ENCODE assay signal across 30 cellular contexts in the genomic region with DNA sequence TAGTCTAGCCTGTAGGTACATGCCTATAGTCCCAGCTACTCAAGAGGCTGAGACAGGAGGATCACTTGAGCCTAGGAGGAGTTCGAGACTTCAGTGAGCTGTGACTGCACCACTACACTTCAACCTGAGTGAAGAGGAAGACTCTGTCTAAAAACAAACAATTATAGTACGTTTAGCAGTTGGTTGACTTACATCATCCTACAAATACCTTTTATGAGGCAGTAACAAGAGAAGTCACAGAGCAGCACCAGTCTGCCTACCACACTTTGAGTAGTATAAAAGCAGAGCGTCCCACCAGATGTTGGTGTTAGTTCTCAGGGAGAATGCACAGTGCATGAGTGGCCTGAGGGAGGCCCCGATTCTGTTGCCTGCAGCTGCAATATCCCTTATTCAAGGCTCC. TPM values are rescaled to one million over a fixed set of nuclear protein-coding genes. Genes with fewer than 3 reads are reported as not detected.
DNase-seq lines count a peak whose midpoint lies in the region; ATAC-seq and TF ChIP-seq lines count a peak whose summit lies in the region.
"Had no signal": no experiment of that assay in that cellular context is flagged by ENCODE, and none has a peak within 500 bp of the region (broad histone marks: within the 10 kb centered on the region; RNA-seq: fewer than 3 reads in every experiment).

No MANE protein-coding gene starts in this region.

- H3K36me3 Mint-ChIP-seq in immature natural killer cell = peaks cover 16 to 20% (median 18%) of the 10 kb centered on the region in 3 donors

- H3K9me3 ChIP-seq in mucosa of descending colon (peaks cover 9% of the 10 kb centered on the region), vagina (no peaks in the 10 kb centered on the region)
- H3K9me3 ChIP-seq: neutrophil had no signal

- no peak overlapping the region for H3K4me3 Mint-ChIP-seq in immature natural killer cell
- H3K4me3 Mint-ChIP-seq: activated naive CD8-positive, alpha-beta T cell treated with anti-CD3 and anti-CD28 coated beads, Interleukin-2, amount 50 U/mL, for 24 hours; stimulated activated naive B cell treated with anti-CD40 and anti-IgM and Interleukin-4, amounts not matched to agents 10 μg/mL and 1 μg/mL and 100 μg/mL, for 72 hours; T-helper 2 cell treated with Interferon-gamma antibody and Interleukin-4, amounts not matched to agents 5 μg/mL and 100 μg/mL, for 36 hours had no signal

- H3K27ac Mint-ChIP-seq in immature natural killer cell = peak overlapping the region in 1 of 6 donors; percentile 40
- H3K27ac Mint-ChIP-seq: activated naive CD8-positive, alpha-beta T cell treated with anti-CD3 and anti-CD28 coated beads, Interleukin-2, amount 50 U/mL, for 24 hours; stimulated activated naive B cell treated with anti-CD40 and anti-IgM and Interleukin-4, amounts not matched to agents 10 μg/mL and 1 μg/mL and 100 μg/mL, for 72 hours; T-helper 2 cell treated with Interferon-gamma antibody and Interleukin-4, amounts not matched to agents 5 μg/mL and 100 μg/mL, for 36 hours had no signal

- H3K27me3 ChIP-seq in vagina = no peaks in the 10 kb centered on the region
- H3K27me3 ChIP-seq: dorsolateral prefrontal cortex, neutrophil, sigmoid colon had no signal

- peaks cover 56 to 84% of the 10 kb centered on the region in 2 donors for H3K4me1 Mint-ChIP-seq in immature natural killer cell

- DNase-seq in DMS79 treated with DMSO at 0.1 percent for 48 hours (lab: John Stamatoyannopoulos, UW) (peak; percentile 96), NCI-H2029 (lab: John Stamatoyannopoulos, UW) (peak; percentile 62), NCI-H510A treated with DMSO at 0.1 percent for 48 hours (lab: John Stamatoyannopoulos, UW) (peak; percentile 81), mucosa of descending colon (no peak), NOMO-1 treated with DMSO at 0.1 percent for 48 hours (lab: John Stamatoyannopoulos, UW; ENCODE audit: unreplicated experiment) (no peak), immature natural killer cell (no peak), vagina (ENCODE audit: extremely low spot score in 2 of 2) (no peak)
- DNase-seq: activated CD4-positive, alpha-beta T cell treated with anti-CD3 and anti-CD28 coated beads for 48 hours; activated CD8-positive, alpha-beta memory T cell treated with anti-CD3 and anti-CD28 coated beads for 24 hours; activated gamma-delta T cell treated with Interleukin-2 at 50 U/mL for 16 hours; activated naive CD8-positive, alpha-beta T cell treated with anti-CD3 and anti-CD28 coated beads, Interleukin-2, amount 50 U/mL, for 24 hours; activated T-cell treated with anti-CD3 and anti-CD28 coated beads, Interleukin-2, amount 50 U/mL, for 1 hour; CD4-positive, CD25-positive, alpha-beta regulatory T cell; central memory CD4-positive, alpha-beta T cell; dorsolateral prefrontal cortex; GF-D8; hypothalamus; naive B cell; NCI-H1436 treated with DMSO at 0.1 percent for 48 hours; NCI-H446 treated with DMSO at 0.1 percent for 48 hours; OCI-M1; sigmoid colon; stimulated activated CD4-positive, alpha-beta T cell treated with anti-CD3 and anti-CD28 coated beads, Interleukin-4, amount 100 ng/mL, for 4 hours; stimulated activated naive B cell treated with anti-CD40 and anti-IgM and Interleukin-4, amounts not matched to agents 10 μg/mL and 1 μg/mL and 100 μg/mL, for 72 hours had no signal

- H3K4me3 ChIP-seq in mucosa of descending colon (no peak overlapping the region), vagina (no peak overlapping the region)
- H3K4me3 ChIP-seq: dorsolateral prefrontal cortex, sigmoid colon had no signal

- peaks cover 7% of the 10 kb centered on the region for H3K4me1 ChIP-seq in mucosa of descending colon (ENCODE audit: low read depth)
- H3K4me1 ChIP-seq in vagina = peaks cover 47% of the 10 kb centered on the region

- ATAC-seq in mucosa of descending colon = peak; percentile 46
- ATAC-seq: activated naive CD8-positive, alpha-beta T cell treated with anti-CD3 and anti-CD28 coated beads, Interleukin-2, amount 50 U/mL, for 24 hours; left lobe of liver; Right ventricle myocardium inferior; SK-N-SH treated with all-trans-retinoic acid at 6 μM for 48 hours; stimulated activated naive B cell treated with anti-CD40 and anti-IgM and Interleukin-4, amounts not matched to agents 10 μg/mL and 1 μg/mL and 100 μg/mL, for 72 hours had no signal

- TF ChIP-seq POLR2A in vagina (IDR thresholded peaks at IDR 0.05) = no peak

- TF ChIP-seq CTCF in mucosa of descending colon (IDR thresholded peaks at IDR 0.05) (no peak), vagina (IDR thresholded peaks at IDR 0.05) (no peak)

- H3K9me3 Mint-ChIP-seq in immature natural killer cell = peaks cover 0 to 5% (median 0%) of the 10 kb centered on the region in 6 donors

- no peaks in the 10 kb centered on the region for H3K36me3 ChIP-seq in mucosa of descending colon (ENCODE audit: low read depth)
- peaks cover 0 to 9% of the 10 kb centered on the region in 2 donors for H3K36me3 ChIP-seq in vagina

- intact Hi-C loops in mucosa of descending colon (cut with DNase I, micrococcal nuclease) (loop anchor here in 1 of 2 donors (10.0 kb wide), 1 partner anchor 166 kb away; no protein-coding TSS in a partner anchor), vagina (cut with DNase I) (no loop called here)

- H3K27ac ChIP-seq in vagina = no peak overlapping the region
- H3K27ac ChIP-seq: HL-60, neutrophil, sigmoid colon had no signal

- peaks cover 0 to 2% (median 0%) of the 10 kb centered on the region in 3 donors for H3K27me3 Mint-ChIP-seq in immature natural killer cell (ENCODE audit: low read depth in 3 of 3)
- H3K27me3 Mint-ChIP-seq: activated naive CD8-positive, alpha-beta T cell treated with anti-CD3 and anti-CD28 coated beads, Interleukin-2, amount 50 U/mL, for 24 hours; CD4-positive, CD25-positive, alpha-beta regulatory T cell; naive B cell; stimulated activated naive B cell treated with anti-CD40 and anti-IgM and Interleukin-4, amounts not matched to agents 10 μg/mL and 1 μg/mL and 100 μg/mL, for 72 hours had no signal

RNA-seq across cellular contexts. Expression of a gene that starts 16.1 kb away (rescaled TPM):
- total RNA-seq in mucosa of descending colon = 10 to 100 TPM; 44.0 to 73.3 (median 44.7) TPM
- 10 to 100 TPM; 63.1 to 90.6 (median 66.2) TPM for polyA plus RNA-seq in immature natural killer cell
- 80.8 TPM for total RNA-seq in vagina

Comparison
In these comparisons a context has a peak if more than half of its experiments do, and no peak if none do; other contexts are left out.
1. DNase-seq: peak in DMS79 treated with DMSO at 0.1 percent for 48 hours (single experiment), NCI-H2029 (single experiment) and NCI-H510A treated with DMSO at 0.1 percent for 48 hours (single experiment); none in mucosa of descending colon (0 of 3), NOMO-1 treated with DMSO at 0.1 percent for 48 hours (single experiment), immature natural killer cell (0 of 3) and vagina (0 of 2).